ENCODE assay signal across 2 cellular contexts in the genomic region with DNA sequence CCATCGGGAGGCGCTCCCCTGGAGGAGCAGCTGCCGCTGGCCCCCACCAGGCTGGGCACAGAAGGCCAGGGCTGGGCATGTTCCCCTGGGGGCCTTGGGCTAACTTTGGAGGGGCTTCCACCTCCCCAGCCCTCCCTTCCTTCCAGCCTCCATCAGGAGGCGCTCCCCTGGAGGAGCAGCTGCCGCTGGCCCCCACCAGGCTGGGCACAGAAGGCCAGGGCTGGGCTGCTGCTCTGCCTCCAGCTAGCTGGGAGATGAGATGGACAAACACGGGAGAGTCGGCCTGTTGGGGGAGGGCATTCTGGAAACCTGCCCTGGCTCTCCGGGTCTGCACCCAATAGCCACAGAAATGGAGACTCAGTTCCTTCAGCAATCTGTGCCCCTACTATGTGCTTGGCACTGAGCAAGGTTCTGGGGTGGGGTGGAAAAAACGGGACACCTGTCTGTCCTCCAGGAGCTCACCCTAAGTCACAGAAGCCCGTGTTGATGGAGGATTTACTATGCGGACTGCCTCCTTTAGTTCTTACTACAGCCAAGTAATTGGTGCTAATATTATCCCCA.
TF ChIP-seq lines count a peak whose summit lies in the region.

No MANE protein-coding gene starts in this region.

TF ChIP-seq in HepG2, 621 proteins besides CTCF, POLR2A, EP300 and RAD21 (continues in another document):
- TF ChIP-seq, protein P1, sequence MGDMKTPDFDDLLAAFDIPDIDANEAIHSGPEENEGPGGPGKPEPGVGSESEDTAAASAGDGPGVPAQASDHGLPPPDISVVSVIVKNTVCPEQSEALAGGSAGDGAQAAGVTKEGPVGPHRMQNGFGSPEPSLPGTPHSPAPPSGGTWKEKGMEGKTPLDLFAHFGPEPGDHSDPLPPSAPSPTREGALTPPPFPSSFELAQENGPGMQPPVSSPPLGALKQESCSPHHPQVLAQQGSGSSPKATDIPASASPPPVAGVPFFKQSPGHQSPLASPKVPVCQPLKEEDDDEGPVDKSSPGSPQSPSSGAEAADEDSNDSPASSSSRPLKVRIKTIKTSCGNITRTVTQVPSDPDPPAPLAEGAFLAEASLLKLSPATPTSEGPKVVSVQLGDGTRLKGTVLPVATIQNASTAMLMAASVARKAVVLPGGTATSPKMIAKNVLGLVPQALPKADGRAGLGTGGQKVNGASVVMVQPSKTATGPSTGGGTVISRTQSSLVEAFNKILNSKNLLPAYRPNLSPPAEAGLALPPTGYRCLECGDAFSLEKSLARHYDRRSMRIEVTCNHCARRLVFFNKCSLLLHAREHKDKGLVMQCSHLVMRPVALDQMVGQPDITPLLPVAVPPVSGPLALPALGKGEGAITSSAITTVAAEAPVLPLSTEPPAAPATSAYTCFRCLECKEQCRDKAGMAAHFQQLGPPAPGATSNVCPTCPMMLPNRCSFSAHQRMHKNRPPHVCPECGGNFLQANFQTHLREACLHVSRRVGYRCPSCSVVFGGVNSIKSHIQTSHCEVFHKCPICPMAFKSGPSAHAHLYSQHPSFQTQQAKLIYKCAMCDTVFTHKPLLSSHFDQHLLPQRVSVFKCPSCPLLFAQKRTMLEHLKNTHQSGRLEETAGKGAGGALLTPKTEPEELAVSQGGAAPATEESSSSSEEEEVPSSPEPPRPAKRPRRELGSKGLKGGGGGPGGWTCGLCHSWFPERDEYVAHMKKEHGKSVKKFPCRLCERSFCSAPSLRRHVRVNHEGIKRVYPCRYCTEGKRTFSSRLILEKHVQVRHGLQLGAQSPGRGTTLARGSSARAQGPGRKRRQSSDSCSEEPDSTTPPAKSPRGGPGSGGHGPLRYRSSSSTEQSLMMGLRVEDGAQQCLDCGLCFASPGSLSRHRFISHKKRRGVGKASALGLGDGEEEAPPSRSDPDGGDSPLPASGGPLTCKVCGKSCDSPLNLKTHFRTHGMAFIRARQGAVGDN (CRISPR knock-in tag; IDR thresholded peaks at IDR 0.05), result peak; percentile 30; the same call in 1 of the 2 replicates
- TF ChIP-seq ZSCAN20 (CRISPR knock-in tag; IDR thresholded peaks at IDR 0.05; ENCODE audit: borderline replicate concordance) (no peak), NBN (conservative IDR thresholded peaks at IDR 0.05) (no peak), MAFF (IDR thresholded peaks at IDR 0.05; ENCODE audit: low read depth, low read length) (no peak), ZNF747 (CRISPR knock-in tag; IDR thresholded peaks at IDR 0.05; ENCODE audit: borderline replicate concordance) (no peak), TSC22D2 (CRISPR knock-in tag; IDR thresholded peaks at IDR 0.05; ENCODE audit: borderline replicate concordance) (no peak), ZNF326 (CRISPR knock-in tag; IDR thresholded peaks at IDR 0.05; ENCODE audit: borderline replicate concordance) (no peak), MYNN (CRISPR knock-in tag; IDR thresholded peaks at IDR 0.05; ENCODE audit: low read depth) (no peak), ZNF251 (CRISPR knock-in tag; IDR thresholded peaks at IDR 0.05) (no peak), NRL (CRISPR knock-in tag; IDR thresholded peaks at IDR 0.05; ENCODE audit: borderline replicate concordance) (no peak), SRSF4 (IDR thresholded peaks at IDR 0.05; ENCODE audit: low read depth, low read length, poor library complexity, severe bottlenecking) (no peak), ZBTB7B (CRISPR knock-in tag; IDR thresholded peaks at IDR 0.05) (no peak), SALL2 (CRISPR knock-in tag; IDR thresholded peaks at IDR 0.05) (no peak), MEIS1 (CRISPR knock-in tag; IDR thresholded peaks at IDR 0.05; ENCODE audit: borderline replicate concordance) (no peak)
- TF ChIP-seq, protein P2, sequence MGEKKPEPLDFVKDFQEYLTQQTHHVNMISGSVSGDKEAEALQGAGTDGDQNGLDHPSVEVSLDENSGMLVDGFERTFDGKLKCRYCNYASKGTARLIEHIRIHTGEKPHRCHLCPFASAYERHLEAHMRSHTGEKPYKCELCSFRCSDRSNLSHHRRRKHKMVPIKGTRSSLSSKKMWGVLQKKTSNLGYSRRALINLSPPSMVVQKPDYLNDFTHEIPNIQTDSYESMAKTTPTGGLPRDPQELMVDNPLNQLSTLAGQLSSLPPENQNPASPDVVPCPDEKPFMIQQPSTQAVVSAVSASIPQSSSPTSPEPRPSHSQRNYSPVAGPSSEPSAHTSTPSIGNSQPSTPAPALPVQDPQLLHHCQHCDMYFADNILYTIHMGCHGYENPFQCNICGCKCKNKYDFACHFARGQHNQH (CRISPR knock-in tag; IDR thresholded peaks at IDR 0.05), result no peak
- TF ChIP-seq, protein P3, sequence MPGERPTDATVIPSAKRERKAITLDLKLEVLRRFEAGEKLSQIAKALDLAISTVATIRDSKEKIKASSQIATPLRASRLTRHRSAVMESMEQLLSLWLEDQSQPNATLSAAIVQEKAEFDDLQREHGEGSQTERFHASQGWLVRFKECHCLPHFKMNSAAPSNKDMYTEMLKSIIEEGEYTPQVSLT (CRISPR knock-in tag; IDR thresholded peaks at IDR 0.05; ENCODE audit: borderline replicate concordance, low read depth), result no peak
- TF ChIP-seq, protein P4, sequence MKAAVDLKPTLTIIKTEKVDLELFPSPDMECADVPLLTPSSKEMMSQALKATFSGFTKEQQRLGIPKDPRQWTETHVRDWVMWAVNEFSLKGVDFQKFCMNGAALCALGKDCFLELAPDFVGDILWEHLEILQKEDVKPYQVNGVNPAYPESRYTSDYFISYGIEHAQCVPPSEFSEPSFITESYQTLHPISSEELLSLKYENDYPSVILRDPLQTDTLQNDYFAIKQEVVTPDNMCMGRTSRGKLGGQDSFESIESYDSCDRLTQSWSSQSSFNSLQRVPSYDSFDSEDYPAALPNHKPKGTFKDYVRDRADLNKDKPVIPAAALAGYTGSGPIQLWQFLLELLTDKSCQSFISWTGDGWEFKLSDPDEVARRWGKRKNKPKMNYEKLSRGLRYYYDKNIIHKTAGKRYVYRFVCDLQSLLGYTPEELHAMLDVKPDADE (CRISPR knock-in tag; IDR thresholded peaks at IDR 0.05), result no peak
- TF ChIP-seq, protein P5, sequence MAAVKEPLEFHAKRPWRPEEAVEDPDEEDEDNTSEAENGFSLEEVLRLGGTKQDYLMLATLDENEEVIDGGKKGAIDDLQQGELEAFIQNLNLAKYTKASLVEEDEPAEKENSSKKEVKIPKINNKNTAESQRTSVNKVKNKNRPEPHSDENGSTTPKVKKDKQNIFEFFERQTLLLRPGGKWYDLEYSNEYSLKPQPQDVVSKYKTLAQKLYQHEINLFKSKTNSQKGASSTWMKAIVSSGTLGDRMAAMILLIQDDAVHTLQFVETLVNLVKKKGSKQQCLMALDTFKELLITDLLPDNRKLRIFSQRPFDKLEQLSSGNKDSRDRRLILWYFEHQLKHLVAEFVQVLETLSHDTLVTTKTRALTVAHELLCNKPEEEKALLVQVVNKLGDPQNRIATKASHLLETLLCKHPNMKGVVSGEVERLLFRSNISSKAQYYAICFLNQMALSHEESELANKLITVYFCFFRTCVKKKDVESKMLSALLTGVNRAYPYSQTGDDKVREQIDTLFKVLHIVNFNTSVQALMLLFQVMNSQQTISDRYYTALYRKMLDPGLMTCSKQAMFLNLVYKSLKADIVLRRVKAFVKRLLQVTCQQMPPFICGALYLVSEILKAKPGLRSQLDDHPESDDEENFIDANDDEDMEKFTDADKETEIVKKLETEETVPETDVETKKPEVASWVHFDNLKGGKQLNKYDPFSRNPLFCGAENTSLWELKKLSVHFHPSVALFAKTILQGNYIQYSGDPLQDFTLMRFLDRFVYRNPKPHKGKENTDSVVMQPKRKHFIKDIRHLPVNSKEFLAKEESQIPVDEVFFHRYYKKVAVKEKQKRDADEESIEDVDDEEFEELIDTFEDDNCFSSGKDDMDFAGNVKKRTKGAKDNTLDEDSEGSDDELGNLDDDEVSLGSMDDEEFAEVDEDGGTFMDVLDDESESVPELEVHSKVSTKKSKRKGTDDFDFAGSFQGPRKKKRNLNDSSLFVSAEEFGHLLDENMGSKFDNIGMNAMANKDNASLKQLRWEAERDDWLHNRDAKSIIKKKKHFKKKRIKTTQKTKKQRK (IDR thresholded peaks at IDR 0.05; ENCODE audit: low read length), result no peak

TF ChIP-seq in H1, 55 proteins besides CTCF, POLR2A, EP300 and RAD21:
- TF ChIP-seq POLR2AphosphoS5 (IDR thresholded peaks at IDR 0.05; ENCODE audit: low read depth, low read length) (no peak), KDM1A (IDR thresholded peaks at IDR 0.05; ENCODE audit: borderline replicate concordance, low read length) (no peak), TCF12 (IDR thresholded peaks at IDR 0.05; ENCODE audit: low read depth, low read length) (no peak), SIN3A (conservative IDR thresholded peaks at IDR 0.05 in 1 of 2, IDR thresholded peaks at IDR 0.05 in 1 of 2; ENCODE audit: low read depth in 1 of 2, low read length in 2 of 2) (no peak), GTF2F1 (IDR thresholded peaks at IDR 0.05; ENCODE audit: borderline replicate concordance, low read depth, low read length) (no peak), CBX8 (IDR thresholded peaks at IDR 0.05; ENCODE audit: borderline replicate concordance, low read depth, low read length) (no peak), ZNF274 (IDR thresholded peaks at IDR 0.05; ENCODE audit: borderline replicate concordance, extremely low read depth, low read length) (no peak), SUZ12 (IDR thresholded peaks at IDR 0.05; ENCODE audit: low read length) (no peak), CEBPB (IDR thresholded peaks at IDR 0.05; ENCODE audit: low read depth, low read length) (no peak), BRCA1 (IDR thresholded peaks at IDR 0.05; ENCODE audit: low read depth, low read length) (no peak), BACH1 (IDR thresholded peaks at IDR 0.05; ENCODE audit: low read length) (no peak), TAF1 (IDR thresholded peaks at IDR 0.05; ENCODE audit: low read depth, low read length) (no peak), HDAC2 (IDR thresholded peaks at IDR 0.05; ENCODE audit: borderline replicate concordance in 1 of 2, low read depth in 2 of 2, low read length in 2 of 2) (no peak), SP4 (IDR thresholded peaks at IDR 0.05; ENCODE audit: low read length) (no peak), HDAC6 (IDR thresholded peaks at IDR 0.05; ENCODE audit: low read depth, low read length) (no peak)
- TF ChIP-seq, protein P6, sequence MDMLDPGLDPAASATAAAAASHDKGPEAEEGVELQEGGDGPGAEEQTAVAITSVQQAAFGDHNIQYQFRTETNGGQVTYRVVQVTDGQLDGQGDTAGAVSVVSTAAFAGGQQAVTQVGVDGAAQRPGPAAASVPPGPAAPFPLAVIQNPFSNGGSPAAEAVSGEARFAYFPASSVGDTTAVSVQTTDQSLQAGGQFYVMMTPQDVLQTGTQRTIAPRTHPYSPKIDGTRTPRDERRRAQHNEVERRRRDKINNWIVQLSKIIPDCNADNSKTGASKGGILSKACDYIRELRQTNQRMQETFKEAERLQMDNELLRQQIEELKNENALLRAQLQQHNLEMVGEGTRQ (IDR thresholded peaks at IDR 0.05; ENCODE audit: low read length), result no peak
- TF ChIP-seq, protein P7, sequence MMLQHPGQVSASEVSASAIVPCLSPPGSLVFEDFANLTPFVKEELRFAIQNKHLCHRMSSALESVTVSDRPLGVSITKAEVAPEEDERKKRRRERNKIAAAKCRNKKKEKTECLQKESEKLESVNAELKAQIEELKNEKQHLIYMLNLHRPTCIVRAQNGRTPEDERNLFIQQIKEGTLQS (IDR thresholded peaks at IDR 0.05; ENCODE audit: insufficient read depth, low read depth, low read length), result no peak
